27 cellular contexts compared by ENCODE assay signal in genomic region chr12:51401900-51402299, GRCh38. TPM values are rescaled to one million over a fixed set of nuclear protein-coding genes. Genes with fewer than 3 reads are reported as not detected.
"Had no signal": no experiment of that assay in that cellular context is flagged by ENCODE, and none has a peak within 500 bp of the region (broad histone marks: within the 10 kb centered on the region; RNA-seq: fewer than 3 reads in every experiment).

No MANE protein-coding gene starts in this region.

- H3K9me3 Mint-ChIP-seq: dendritic cell treated with granulocyte-macrophage colony-stimulating factor and Interleukin-4, amounts not matched to agents 40 ng/mL and 50 ng/mL, for 4 days; memory B cell; natural killer cell treated with Interleukin-12 subunit alpha and Interleukin-12 subunit beta and Interleukin-15 and Interleukin-18, amount 100 ng/mL, for 72 hours; neural progenitor cell had no signal

- H3K4me2 ChIP-seq: neural progenitor cell had no signal

- H2AFZ ChIP-seq: neural progenitor cell had no signal

- DNase-seq: effector CD4-positive, alpha-beta T cell; immature natural killer cell; kidney; left cardiac atrium; left ventricle myocardium inferior; lower lobe of right lung; midbrain; nucleus accumbens; pancreas; right cardiac atrium; small intestine; stimulated activated CD4-positive, alpha-beta T cell treated with anti-CD3 and anti-CD28 coated beads, Interleukin-12 subunit alpha, Interleukin-12 subunit beta, amount 100 ng/mL, for 4 hours; stimulated activated naive CD4-positive, alpha-beta T cell; stomach; substantia nigra; transverse colon had no signal

- H3K9me3 ChIP-seq: gastroesophageal sphincter, left ventricle myocardium inferior, lower lobe of right lung, pancreas, stomach, thoracic aorta, transverse colon had no signal

- H3K36me3 Mint-ChIP-seq: memory B cell; natural killer cell treated with Interleukin-12 subunit alpha and Interleukin-12 subunit beta and Interleukin-15 and Interleukin-18, amount 100 ng/mL, for 72 hours; neural progenitor cell had no signal

- H3K4me3 ChIP-seq: gastroesophageal sphincter, left ventricle myocardium inferior, lower lobe of right lung, neural progenitor cell, pancreas, stomach, thoracic aorta, transverse colon had no signal

- H3K27ac ChIP-seq: gastroesophageal sphincter, left ventricle myocardium inferior, lower lobe of right lung, neural progenitor cell, pancreas, thoracic aorta, transverse colon had no signal

- H3K4me1 Mint-ChIP-seq: memory B cell, neural progenitor cell had no signal

- H3K27ac Mint-ChIP-seq: immature natural killer cell, memory B cell, neural progenitor cell, progenitor cell of endocrine pancreas had no signal

- H3K4me3 Mint-ChIP-seq: dendritic cell treated with granulocyte-macrophage colony-stimulating factor and Interleukin-4, amounts not matched to agents 40 ng/mL and 50 ng/mL, for 4 days; immature natural killer cell; memory B cell; natural killer cell treated with Interleukin-12 subunit alpha and Interleukin-12 subunit beta and Interleukin-15 and Interleukin-18, amount 100 ng/mL, for 72 hours had no signal

- H3K27me3 ChIP-seq: neural progenitor cell, pancreas had no signal

- H3K27me3 Mint-ChIP-seq: dendritic cell treated with granulocyte-macrophage colony-stimulating factor and Interleukin-4, amounts not matched to agents 40 ng/mL and 50 ng/mL, for 4 days; memory B cell; natural killer cell treated with Interleukin-12 subunit alpha and Interleukin-12 subunit beta and Interleukin-15 and Interleukin-18, amount 100 ng/mL, for 72 hours had no signal

- H3K4me1 ChIP-seq: gastroesophageal sphincter, left ventricle myocardium inferior, lower lobe of right lung, neural progenitor cell, pancreas had no signal

- H3K9ac ChIP-seq: neural progenitor cell had no signal

- H3K36me3 ChIP-seq: gastroesophageal sphincter, left ventricle myocardium inferior, lower lobe of right lung, neural progenitor cell, pancreas, stomach, thoracic aorta, transverse colon had no signal

RNA-seq across cellular contexts. Expression of gene CELA1, which starts 55.4 kb away (rescaled TPM):
- total RNA-seq: esophagus mucosa, fibroblast of lung, fibroblast of villous mesenchyme, gastroesophageal sphincter, kidney, left cardiac atrium, left ventricle myocardium inferior, lower lobe of right lung, pancreas, progenitor cell of endocrine pancreas, stomach, thoracic aorta, transverse colon, urinary bladder had no signal
- polyA plus RNA-seq: fibroblast of lung, pancreas, right cardiac atrium, small intestine, stomach, urinary bladder had no signal
